10 cellular contexts compared by ENCODE assay signal in the genomic region with DNA sequence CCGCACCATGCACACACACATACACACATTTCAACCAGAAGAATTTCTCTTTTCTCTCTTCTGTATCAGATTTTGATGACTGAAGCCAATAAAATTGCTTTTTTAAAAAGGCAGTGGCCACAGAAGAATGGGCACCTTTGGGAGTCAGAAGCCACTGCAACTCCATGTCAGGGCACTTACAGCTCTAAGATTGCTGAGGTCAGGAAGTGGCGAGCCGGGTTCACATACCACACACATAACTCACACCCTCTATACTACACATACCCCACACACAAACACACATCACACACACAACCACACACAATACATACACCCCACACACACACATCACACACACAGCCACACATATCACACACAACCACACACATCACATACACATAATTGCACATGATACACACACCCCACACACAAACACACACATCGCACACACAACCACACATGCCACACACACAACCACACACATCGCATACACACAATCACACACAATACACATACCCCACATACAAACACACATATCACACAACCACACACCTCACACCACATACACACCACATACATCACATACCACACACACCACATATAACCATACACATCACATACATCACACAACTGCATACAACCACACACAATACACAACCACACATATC. TPM values are rescaled to one million over a fixed set of nuclear protein-coding genes. Genes with fewer than 3 reads are reported as not detected.
DNase-seq lines count a peak whose midpoint lies in the region; ATAC-seq and TF ChIP-seq lines count a peak whose summit lies in the region.
"Had no signal": no experiment of that assay in that cellular context is flagged by ENCODE, and none has a peak within 500 bp of the region (broad histone marks: within the 10 kb centered on the region; RNA-seq: fewer than 3 reads in every experiment).

No MANE protein-coding gene starts in this region.

- POLR2A ChIA-PET in MCF 10A (lab: Yijun Ruan, JAX): interaction anchor here (0.7 to 2.0 kb wide), 2 partner anchors 13 to 858 kb away, joined by 3 to 7 read pairs; no protein-coding TSS in a partner anchor

- TF ChIP-seq CTCF in MCF 10A (IDR thresholded peaks at IDR 0.05; ENCODE audit: unreplicated experiment) (no peak), mesothelial cell of epicardium (IDR thresholded peaks at IDR 0.05; ENCODE audit: unreplicated experiment) (no peak), GM10266 (IDR thresholded peaks at IDR 0.05; ENCODE audit: control insufficient read depth, insufficient read depth, low read depth, missing control alignments) (no peak)

- H3K27ac Mint-ChIP-seq in MCF 10A (ENCODE audit: low read depth, unreplicated experiment) (no peak overlapping the region), mesothelial cell of epicardium (no peak overlapping the region)

- H3K4me1 Mint-ChIP-seq in MCF 10A (ENCODE audit: insufficient read depth, unreplicated experiment): no peaks in the 10 kb centered on the region
- no peaks in the 10 kb centered on the region for H3K4me1 Mint-ChIP-seq in mesothelial cell of epicardium
- H3K4me1 Mint-ChIP-seq: neural crest cell had no signal

- H3K36me3 Mint-ChIP-seq in MCF 10A (ENCODE audit: insufficient read depth, unreplicated experiment): no peaks in the 10 kb centered on the region
- no peaks in the 10 kb centered on the region for H3K36me3 Mint-ChIP-seq in mesothelial cell of epicardium

- H3K4me3 Mint-ChIP-seq in MCF 10A (ENCODE audit: unreplicated experiment): no peak overlapping the region
- H3K4me3 Mint-ChIP-seq in mesothelial cell of epicardium: no peak overlapping the region
- H3K4me3 Mint-ChIP-seq: neural crest cell had no signal

- H3K9me3 Mint-ChIP-seq in MCF 10A (ENCODE audit: unreplicated experiment): no peaks in the 10 kb centered on the region
- H3K9me3 Mint-ChIP-seq in mesothelial cell of epicardium: no peaks in the 10 kb centered on the region
- H3K9me3 Mint-ChIP-seq: neural crest cell had no signal

- peak; percentile 98 for DNase-seq in EH (ENCODE audit: low read depth)
- DNase-seq in LoVo (ENCODE audit: low spot score): peak; percentile 31
- DNase-seq in MCF 10A (ENCODE audit: unreplicated experiment): peak; percentile 73
- peak; percentile 47 for DNase-seq in myocyte (ENCODE audit: low read depth)
- no peak for DNase-seq in mesothelial cell of epicardium (ENCODE audit: low spot score in 2 of 2, unreplicated experiment in 2 of 2)
- no peak for DNase-seq in GM10266 (ENCODE audit: extremely low spot score)
- DNase-seq: NCI-H2227 treated with DMSO at 0.1 percent for 48 hours had no signal

- CTCF ChIA-PET in MCF 10A (lab: Yijun Ruan, JAX): no interaction called here

- intact Hi-C loops in MCF 10A (cut with micrococcal nuclease): no loop called here

- BruUV-seq in MCF 10A (replicated peaks; lab: Mats Ljungman, UMichigan): no TSS peak

- H3K27me3 Mint-ChIP-seq in MCF 10A (ENCODE audit: insufficient read depth, unreplicated experiment): no peaks in the 10 kb centered on the region
- no peaks in the 10 kb centered on the region for H3K27me3 Mint-ChIP-seq in mesothelial cell of epicardium (ENCODE audit: low read depth)

- ATAC-seq in HG03571 (IDR thresholded peaks at IDR 0.05; ENCODE audit: unreplicated experiment): no peak
- no peak for ATAC-seq in HG03039 (IDR thresholded peaks at IDR 0.05; ENCODE audit: unreplicated experiment)

RNA-seq across cellular contexts. Expression of gene GPRIN2, which starts 31.2 kb away (rescaled TPM):
- total RNA-seq in MCF 10A (2022) (not detected in 2 replicates), myocyte (not detected in 2 replicates), mesothelial cell of epicardium (19.6 to 20.7 TPM (median 20.3 TPM) in 3 replicates)
- polyA plus RNA-seq in myocyte (2012): not detected

RNA-seq across cellular contexts. Expression of gene SYT15, which starts 53.6 kb away (rescaled TPM):
- total RNA-seq in MCF 10A (2022): 0.79 and 0.84 TPM in 2 replicates
- 0.03 TPM in 1 of 2 replicates, not detected in the other for total RNA-seq in myocyte
- 0.58 TPM for polyA plus RNA-seq in myocyte (2012)
- total RNA-seq in mesothelial cell of epicardium: 3.0 to 4.0 TPM (median 3.3 TPM) in 3 replicates

RNA-seq across cellular contexts. Expression of gene NPY4R, which starts 59.5 kb away (rescaled TPM):
- total RNA-seq in MCF 10A (2022): not detected in 2 replicates
- total RNA-seq in myocyte: not detected in 2 replicates
- not detected for polyA plus RNA-seq in myocyte (2012)
- total RNA-seq in mesothelial cell of epicardium: 0.14 TPM in 1 of 3 replicates, not detected in the others
- total RNA-seq: neural crest cell had no signal

Comparison
In these comparisons a context has a peak if more than half of its experiments do, and no peak if none do; other contexts are left out.
1. DNase-seq: peak in EH (single experiment), LoVo (single experiment), MCF 10A (single experiment) and myocyte (single experiment); none in mesothelial cell of epicardium (0 of 2) and GM10266 (single experiment).
2. RNA of gene GPRIN2, which starts 31.2 kb away (total RNA-seq): 19.6 to 20.7 TPM in mesothelial cell of epicardium; not detected in MCF 10A and not detected in myocyte; every median in the first group is over 10 times any median in the second.